In the genomic region with DNA sequence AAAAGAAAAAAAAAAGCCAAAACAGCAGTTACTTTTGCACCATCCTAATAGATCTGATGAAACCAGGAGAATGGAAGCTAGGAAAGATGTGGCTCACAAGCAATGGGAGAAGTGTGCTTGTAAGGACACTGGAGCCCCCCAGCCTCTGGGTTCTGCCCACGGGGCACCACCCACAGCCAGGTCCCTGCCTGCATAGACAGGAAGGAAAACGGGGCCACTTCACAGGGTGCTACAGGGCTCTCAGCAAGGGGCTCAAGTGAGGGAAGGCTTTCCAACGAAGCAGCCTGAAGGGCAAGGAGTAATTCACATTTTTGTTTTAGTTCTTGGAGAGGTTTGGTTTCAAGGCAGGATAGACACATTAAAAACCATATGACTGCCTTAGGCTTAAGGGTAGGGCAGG, we compare ENCODE assay signal across 11 cellular contexts. TPM values are rescaled to one million over a fixed set of nuclear protein-coding genes. Genes with fewer than 3 reads are reported as not detected.
A peak's percentile ranks its signal among the peaks of the same experiment; 100 is the strongest.
DNase-seq lines count a peak whose midpoint lies in the region; ATAC-seq and TF ChIP-seq lines count a peak whose summit lies in the region.
"Had no signal": no experiment of that assay in that cellular context is flagged by ENCODE, and none has a peak within 500 bp of the region (broad histone marks: within the 10 kb centered on the region; RNA-seq: fewer than 3 reads in every experiment).

No MANE protein-coding gene starts in this region.

- peaks cover 0 to 9% (median 6%) of the 10 kb centered on the region in 11 experiments; a peak in 8 of 22 replicates for H3K36me3 ChIP-seq in BLaER1 treated with 17β-estradiol and CSF1 and Interleukin-3, amounts not matched to agents 10 nM and 100 nM
- no peaks in the 10 kb centered on the region for H3K36me3 ChIP-seq in GM23338 (ENCODE audit: insufficient read depth)
- H3K36me3 ChIP-seq: gastroesophageal sphincter had no signal

- peaks cover 3% of the 10 kb centered on the region; the same call in 1 of the 2 replicates for H3F3A ChIP-seq in GM23338 (replicated peaks; ENCODE audit: low read depth)

- TF ChIP-seq CTCF in GM23338 (conservative IDR thresholded peaks at IDR 0.05; ENCODE audit: low read depth in 2 of 2) (no peak), nephron progenitor cell (IDR thresholded peaks at IDR 0.05) (no peak)

- peak overlapping the region in 8 of 11 experiments; percentile 6 to 57 (median 39); a peak in 11 of 22 replicates for H3K9ac ChIP-seq in BLaER1 treated with 17β-estradiol and CSF1 and Interleukin-3, amounts not matched to agents 10 nM and 100 nM

- ATAC-seq in GM23338 = no peak; the same call in 2 of the 3 replicates
- no peak for ATAC-seq in activated naive CD8-positive, alpha-beta T cell treated with anti-CD3 and anti-CD28 coated beads, Interleukin-2, amount 10 ng/mL, durations not matched to agents 7 days and 5 days (ENCODE audit: low read depth)
- ATAC-seq in HG02840 (IDR thresholded peaks at IDR 0.05; ENCODE audit: low FRiP score, unreplicated experiment) = no peak
- no peak for ATAC-seq in GM21526 (IDR thresholded peaks at IDR 0.05; ENCODE audit: low FRiP score, unreplicated experiment)
- ATAC-seq in HG02884 (IDR thresholded peaks at IDR 0.05; ENCODE audit: unreplicated experiment) = no peak
- ATAC-seq: gastroesophageal sphincter; stimulated activated naive CD8-positive, alpha-beta T cell treated with anti-CD3 and anti-CD28 coated beads, Interleukin-15, amount 100 ng/mL, for 72 hours had no signal

- H3K27ac ChIP-seq in BLaER1 treated with 17β-estradiol and CSF1 and Interleukin-3, amounts not matched to agents 10 nM and 100 nM = peak overlapping the region in 8 of 11 experiments; percentile 1 to 70 (median 22); a peak in 12 of 22 replicates
- H3K27ac ChIP-seq in GM23338 (ENCODE audit: low read depth) = peak overlapping the region; percentile 72

- H3K27me3 Mint-ChIP-seq in GM23338 (ENCODE audit: insufficient read depth, low read depth, poor library complexity) (peaks cover 5% of the 10 kb centered on the region), nephron progenitor cell (ENCODE audit: low read depth, poor library complexity) (no peaks in the 10 kb centered on the region)
- H3K27me3 Mint-ChIP-seq in activated naive CD8-positive, alpha-beta T cell treated with anti-CD3 and anti-CD28 coated beads, Interleukin-2, amount 10 ng/mL, durations not matched to agents 7 days and 5 days = no peaks in the 10 kb centered on the region
- H3K27me3 Mint-ChIP-seq: stimulated activated naive CD8-positive, alpha-beta T cell treated with anti-CD3 and anti-CD28 coated beads, Interleukin-15, amount 100 ng/mL, for 72 hours had no signal

- H3K4me2 ChIP-seq in BLaER1 treated with 17β-estradiol and CSF1 and Interleukin-3, amounts not matched to agents 10 nM and 100 nM = peak overlapping the region; percentile 70 to 86 (median 82)
- no peak overlapping the region; the same call in 1 of the 2 replicates for H3K4me2 ChIP-seq in GM23338

- no peaks in the 10 kb centered on the region for H3K9me3 ChIP-seq in BLaER1 treated with 17β-estradiol and CSF1 and Interleukin-3, amounts not matched to agents 10 nM and 100 nM (replicated peaks in 1 of 11)
- H3K9me3 ChIP-seq: gastroesophageal sphincter had no signal

- H3K9me3 Mint-ChIP-seq in GM23338 = no peaks in the 10 kb centered on the region
- H3K9me3 Mint-ChIP-seq in activated naive CD8-positive, alpha-beta T cell treated with anti-CD3 and anti-CD28 coated beads, Interleukin-2, amount 10 ng/mL, durations not matched to agents 7 days and 5 days = no peaks in the 10 kb centered on the region
- H3K9me3 Mint-ChIP-seq in nephron progenitor cell = no peaks in the 10 kb centered on the region
- H3K9me3 Mint-ChIP-seq: stimulated activated naive CD8-positive, alpha-beta T cell treated with anti-CD3 and anti-CD28 coated beads, Interleukin-15, amount 100 ng/mL, for 72 hours had no signal

- no peaks in the 10 kb centered on the region for H3K9me2 ChIP-seq in GM23338 (ENCODE audit: insufficient read depth)

- H3K4me1 Mint-ChIP-seq in GM23338 (peaks cover 88% of the 10 kb centered on the region), nephron progenitor cell (peaks cover 83% of the 10 kb centered on the region)
- peaks cover 76% of the 10 kb centered on the region for H3K4me1 Mint-ChIP-seq in activated naive CD8-positive, alpha-beta T cell treated with anti-CD3 and anti-CD28 coated beads, Interleukin-2, amount 10 ng/mL, durations not matched to agents 7 days and 5 days

- peaks cover 100% of the 10 kb centered on the region in 11 experiments for H4K20me1 ChIP-seq in BLaER1 treated with 17β-estradiol and CSF1 and Interleukin-3, amounts not matched to agents 10 nM and 100 nM
- peaks cover 99% of the 10 kb centered on the region for H4K20me1 ChIP-seq in GM23338 (replicated peaks; ENCODE audit: insufficient read depth)

- H2AFZ ChIP-seq in GM23338 = no peak overlapping the region

- H3K4me1 ChIP-seq in BLaER1 treated with 17β-estradiol and CSF1 and Interleukin-3, amounts not matched to agents 10 nM and 100 nM = peaks cover 100% of the 10 kb centered on the region in 10 experiments
- H3K4me1 ChIP-seq in GM23338 (ENCODE audit: insufficient read depth) = peaks cover 86% of the 10 kb centered on the region

- H3K79me2 ChIP-seq in GM23338 (replicated peaks; ENCODE audit: insufficient read depth) = peaks cover 100% of the 10 kb centered on the region

- H3K36me3 Mint-ChIP-seq in GM23338 (ENCODE audit: low read depth) = no peaks in the 10 kb centered on the region
- no peaks in the 10 kb centered on the region for H3K36me3 Mint-ChIP-seq in activated naive CD8-positive, alpha-beta T cell treated with anti-CD3 and anti-CD28 coated beads, Interleukin-2, amount 10 ng/mL, durations not matched to agents 7 days and 5 days
- no peaks in the 10 kb centered on the region for H3K36me3 Mint-ChIP-seq in nephron progenitor cell (ENCODE audit: low read depth)

- H3K4me3 Mint-ChIP-seq in GM23338 = peak overlapping the region; percentile 20; the same call in 1 of the 3 replicates
- peak overlapping the region; percentile 18 for H3K4me3 Mint-ChIP-seq in activated naive CD8-positive, alpha-beta T cell treated with anti-CD3 and anti-CD28 coated beads, Interleukin-2, amount 10 ng/mL, durations not matched to agents 7 days and 5 days
- no peak overlapping the region for H3K4me3 Mint-ChIP-seq in nephron progenitor cell

- DNase-seq in GM23338 (ENCODE audit: low spot score) (no peak), nephron progenitor cell (no peak)
- no peak for DNase-seq in activated naive CD8-positive, alpha-beta T cell treated with anti-CD3 and anti-CD28 coated beads, Interleukin-2, amount 10 ng/mL, durations not matched to agents 7 days and 5 days
- DNase-seq: Right ventricle myocardium superior; stimulated activated CD4-positive, alpha-beta T cell treated with anti-CD3 and anti-CD28 coated beads, Interleukin-4, amount 100 ng/mL, for 1 hour; stimulated activated naive CD8-positive, alpha-beta T cell treated with anti-CD3 and anti-CD28 coated beads, Interleukin-15, amount 100 ng/mL, for 72 hours had no signal

- H3K27ac Mint-ChIP-seq in GM23338 = peak overlapping the region; percentile 84; the same call in 1 of the 2 replicates
- H3K27ac Mint-ChIP-seq in activated naive CD8-positive, alpha-beta T cell treated with anti-CD3 and anti-CD28 coated beads, Interleukin-2, amount 10 ng/mL, durations not matched to agents 7 days and 5 days = no peak overlapping the region
- peak overlapping the region; percentile 94 for H3K27ac Mint-ChIP-seq in nephron progenitor cell

- H3K4me3 ChIP-seq in BLaER1 treated with 17β-estradiol and CSF1 and Interleukin-3, amounts not matched to agents 10 nM and 100 nM = no peak overlapping the region
- no peak overlapping the region for H3K4me3 ChIP-seq in GM23338
- H3K4me3 ChIP-seq: gastroesophageal sphincter had no signal

- POLR2A ChIA-PET in activated naive CD8-positive, alpha-beta T cell treated with anti-CD3 and anti-CD28 coated beads, Interleukin-2, amount 10 ng/mL, durations not matched to agents 7 days and 5 days (lab: Charles Lee) = interaction anchor here (0.8 kb wide), 1 partner anchor 10 kb away, joined by 3 read pairs; no protein-coding TSS in a partner anchor

- no peaks in the 10 kb centered on the region for H3K27me3 ChIP-seq in BLaER1 treated with 17β-estradiol and CSF1 and Interleukin-3, amounts not matched to agents 10 nM and 100 nM
- no peaks in the 10 kb centered on the region for H3K27me3 ChIP-seq in GM23338 (ENCODE audit: insufficient read depth)
- H3K27me3 ChIP-seq: gastroesophageal sphincter had no signal

TF ChIP-seq in GM23338, 12 proteins besides CTCF, POLR2A, EP300 and RAD21:
- TF ChIP-seq STAT1 (IDR thresholded peaks at IDR 0.05; ENCODE audit: unreplicated experiment) (no peak), EZH2phosphoT487 (IDR thresholded peaks at IDR 0.05; ENCODE audit: unreplicated experiment) (no peak), EZH2 (IDR thresholded peaks at IDR 0.05; ENCODE audit: low read depth, unreplicated experiment) (no peak), JUNB (IDR thresholded peaks at IDR 0.05; ENCODE audit: unreplicated experiment) (no peak), POLR2AphosphoS5 (IDR thresholded peaks at IDR 0.05; ENCODE audit: low read depth) (no peak), ZNF331 (CRISPR knock-in tag; IDR thresholded peaks at IDR 0.05; ENCODE audit: low read depth) (no peak), ZNF114 (CRISPR knock-in tag; IDR thresholded peaks at IDR 0.05) (no peak)
- TF ChIP-seq, protein P1, sequence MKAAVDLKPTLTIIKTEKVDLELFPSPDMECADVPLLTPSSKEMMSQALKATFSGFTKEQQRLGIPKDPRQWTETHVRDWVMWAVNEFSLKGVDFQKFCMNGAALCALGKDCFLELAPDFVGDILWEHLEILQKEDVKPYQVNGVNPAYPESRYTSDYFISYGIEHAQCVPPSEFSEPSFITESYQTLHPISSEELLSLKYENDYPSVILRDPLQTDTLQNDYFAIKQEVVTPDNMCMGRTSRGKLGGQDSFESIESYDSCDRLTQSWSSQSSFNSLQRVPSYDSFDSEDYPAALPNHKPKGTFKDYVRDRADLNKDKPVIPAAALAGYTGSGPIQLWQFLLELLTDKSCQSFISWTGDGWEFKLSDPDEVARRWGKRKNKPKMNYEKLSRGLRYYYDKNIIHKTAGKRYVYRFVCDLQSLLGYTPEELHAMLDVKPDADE (IDR thresholded peaks at IDR 0.05) = no peak

RNA-seq across cellular contexts. Expression of gene BRD4, which starts 42.7 kb away (rescaled TPM):
- total RNA-seq in GM23338 (2014; rRNA removed; shearing (Covaris generic)) = 63.5 and 63.8 TPM in 2 replicates
- 115 and 127 TPM in 2 replicates for polyA plus RNA-seq in GM23338 (2016; fragmentation: Nextera tagmentation; extraction: Ambion mirVana)
- 100 to 1,000 TPM; 132 to 134 TPM for total RNA-seq in activated naive CD8-positive, alpha-beta T cell treated with anti-CD3 and anti-CD28 coated beads, Interleukin-2, amount 10 ng/mL, durations not matched to agents 7 days and 5 days

RNA-seq across cellular contexts. Expression of gene EPHX3, which starts 57.4 kb away (rescaled TPM):
- 15.0 and 24.8 TPM in 2 replicates for total RNA-seq in GM23338 (2014; rRNA removed; shearing (Covaris generic))
- polyA plus RNA-seq in GM23338 (2016; fragmentation: Nextera tagmentation; extraction: Ambion mirVana) = 19.7 and 19.8 TPM in 2 replicates
- not detected for total RNA-seq in activated naive CD8-positive, alpha-beta T cell treated with anti-CD3 and anti-CD28 coated beads, Interleukin-2, amount 10 ng/mL, durations not matched to agents 7 days and 5 days

Comparison
In these comparisons a context has a peak if more than half of its experiments do, and no peak if none do; other contexts are left out.
1. RNA of gene EPHX3, which starts 57.4 kb away (total RNA-seq): 15.0 to 24.8 TPM in GM23338; not detected in activated naive CD8-positive, alpha-beta T cell treated with anti-CD3 and anti-CD28 coated beads, Interleukin-2, amount 10 ng/mL, durations not matched to agents 7 days and 5 days; every median in the first group is over 10 times any median in the second.